ENCODE assay signal across 23 cellular contexts in the genomic region with DNA sequence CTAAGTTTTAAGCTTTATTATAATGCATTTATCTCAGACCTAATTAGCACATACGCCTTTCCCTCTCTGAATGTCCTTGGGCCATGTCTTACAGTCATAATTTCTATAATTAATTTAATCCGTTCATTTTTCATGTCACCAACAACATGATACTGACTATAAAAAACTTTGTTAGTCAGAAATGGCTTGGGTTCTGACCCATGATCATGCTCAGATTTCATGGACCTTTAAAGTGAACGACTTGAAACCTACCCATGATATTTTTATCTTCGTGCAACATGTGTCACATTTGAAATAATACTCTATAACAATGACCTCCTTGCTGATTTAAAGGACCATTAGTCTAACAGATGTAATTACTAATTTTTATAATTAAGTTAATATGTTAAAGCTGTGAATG.
"Had no signal": no experiment of that assay in that cellular context is flagged by ENCODE, and none has a peak within 500 bp of the region (broad histone marks: within the 10 kb centered on the region; RNA-seq: fewer than 3 reads in every experiment).

No MANE protein-coding gene starts in this region.

- H3K36me3 ChIP-seq: colonic mucosa, esophagus muscularis mucosa, esophagus squamous epithelium, gastroesophageal sphincter, heart left ventricle, heart right ventricle had no signal

- H3K4me3 ChIP-seq: colonic mucosa, coronary artery, dorsolateral prefrontal cortex, esophagus muscularis mucosa, esophagus squamous epithelium, gastroesophageal sphincter, heart left ventricle, heart right ventricle had no signal

- ATAC-seq: effector memory CD8-positive, alpha-beta T cell; esophagus mucosa; foreskin keratinocyte; gastroesophageal sphincter; heart left ventricle; heart right ventricle had no signal

- H3K27ac ChIP-seq: colonic mucosa, coronary artery, dorsolateral prefrontal cortex, epithelial cell of prostate, esophagus muscularis mucosa, esophagus squamous epithelium, foreskin keratinocyte, gastroesophageal sphincter, heart left ventricle, heart right ventricle had no signal

- H3K4me1 ChIP-seq: colonic mucosa, esophagus muscularis mucosa, esophagus squamous epithelium, foreskin keratinocyte, gastroesophageal sphincter, heart left ventricle, heart right ventricle had no signal

- DNase-seq: colonic mucosa; cortex of kidney; dermis blood vessel endothelial cell; dorsolateral prefrontal cortex; effector CD4-positive, alpha-beta T cell; effector CD8-positive, alpha-beta T cell; effector memory CD4-positive, alpha-beta T cell; effector memory CD8-positive, alpha-beta T cell; endodermal cell; erythroblast; esophagus squamous epithelium; foreskin fibroblast; foreskin keratinocyte; foreskin melanocyte; glutamatergic neuron; head of caudate nucleus; heart left ventricle; heart right ventricle had no signal

- H3K27me3 ChIP-seq: colonic mucosa, dorsolateral prefrontal cortex, esophagus muscularis mucosa, esophagus squamous epithelium, foreskin keratinocyte, gastroesophageal sphincter, heart left ventricle, heart right ventricle had no signal

- H3K9me3 ChIP-seq: colonic mucosa, esophagus squamous epithelium had no signal
